Comparison of ENCODE assay signal across 20 cellular contexts in the genomic region with DNA sequence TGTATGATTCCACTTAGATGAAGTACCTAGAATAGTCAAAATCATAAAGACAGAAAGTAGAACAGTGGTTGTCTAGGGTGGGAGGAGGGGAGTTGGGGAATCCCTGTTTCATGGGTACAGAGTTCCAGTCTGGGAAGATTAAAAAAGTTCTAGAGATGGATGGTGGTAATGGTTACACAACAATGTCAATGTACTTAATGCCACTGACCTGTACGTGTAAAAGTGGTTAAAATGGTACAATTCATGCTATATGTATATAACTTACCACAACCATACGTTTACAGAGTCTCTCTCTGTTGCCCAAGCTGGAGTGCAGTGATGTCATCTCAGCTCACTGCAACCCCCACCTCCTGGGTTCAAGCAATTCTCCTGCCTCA. TPM values are rescaled to one million over a fixed set of nuclear protein-coding genes. Genes with fewer than 3 reads are reported as not detected.
A peak's percentile ranks its signal among the peaks of the same experiment; 100 is the strongest.
DNase-seq lines count a peak whose midpoint lies in the region; ATAC-seq, FAIRE-seq and TF ChIP-seq lines count a peak whose summit lies in the region.
"Had no signal": no experiment of that assay in that cellular context is flagged by ENCODE, and none has a peak within 500 bp of the region (broad histone marks: within the 10 kb centered on the region; RNA-seq: fewer than 3 reads in every experiment).

No MANE protein-coding gene starts in this region.

- H3K4me3 ChIP-seq in HepG2 (replicated peaks in 1 of 3; ENCODE audit: insufficient read depth in 1 of 3, low read depth in 2 of 3, low read length in 3 of 3) (no peak overlapping the region), lower lobe of right lung (no peak overlapping the region), uterus (no peak overlapping the region)
- H3K4me3 ChIP-seq: BLaER1 treated with 17β-estradiol and CSF1 and Interleukin-3, amounts not matched to agents 10 nM and 100 nM; GM23248 had no signal

- ATAC-seq in activated T-cell treated with anti-CD3 and anti-CD28 coated beads, Interleukin-2, amount 50 U/mL, for 72 hours (replicated peaks in 1 of 2), result no peak
- ATAC-seq in HepG2 (no peak), GM19452 (IDR thresholded peaks at IDR 0.05; ENCODE audit: unreplicated experiment) (no peak), lower lobe of right lung (no peak)
- ATAC-seq: HCT116 had no signal

- no peaks in the 10 kb centered on the region for H3K9me3 ChIP-seq in HepG2 (ENCODE audit: low read length)
- H3K9me3 ChIP-seq in lower lobe of right lung, result no peaks in the 10 kb centered on the region
- no peaks in the 10 kb centered on the region for H3K9me3 ChIP-seq in uterus
- H3K9me3 ChIP-seq: BLaER1 treated with 17β-estradiol and CSF1 and Interleukin-3, amounts not matched to agents 10 nM and 100 nM had no signal

- H2AFZ ChIP-seq in HepG2 (ENCODE audit: low read length), result no peak overlapping the region
- H2AFZ ChIP-seq: GM23248 had no signal

- no peak overlapping the region for H3K4me2 ChIP-seq in HepG2 (ENCODE audit: low read depth, low read length)
- H3K4me2 ChIP-seq: BLaER1 treated with 17β-estradiol and CSF1 and Interleukin-3, amounts not matched to agents 10 nM and 100 nM had no signal

- no TSS peak for BruUV-seq in HepG2 (replicated peaks; lab: Mats Ljungman, UMichigan)

- H3K36me3 ChIP-seq in HepG2 (replicated peaks in 1 of 2; ENCODE audit: control insufficient read depth in 1 of 2, insufficient read depth in 2 of 2, low read length in 2 of 2) (no peaks in the 10 kb centered on the region), lower lobe of right lung (no peaks in the 10 kb centered on the region), uterus (no peaks in the 10 kb centered on the region)
- H3K36me3 ChIP-seq: BLaER1 treated with 17β-estradiol and CSF1 and Interleukin-3, amounts not matched to agents 10 nM and 100 nM had no signal

- H3K27me3 ChIP-seq in HepG2 (ENCODE audit: control insufficient read depth in 1 of 2, insufficient read depth in 2 of 2, low read length in 2 of 2) (no peaks in the 10 kb centered on the region), lower lobe of right lung (ENCODE audit: low read depth) (no peaks in the 10 kb centered on the region), uterus (no peaks in the 10 kb centered on the region)

- DNase-seq in activated T-cell treated with anti-CD3 and anti-CD28 coated beads, Interleukin-2, amount 50 U/mL, for 72 hours, result no peak
- DNase-seq in activated T-cell treated with anti-CD3 and anti-CD28 coated beads, Interleukin-2, amount 50 U/mL, for 24 hours, result no peak
- DNase-seq in HepG2 (ENCODE audit: low spot score), result no peak
- DNase-seq in lower lobe of right lung, result no peak
- no peak for DNase-seq in uterus
- DNase-seq: 8988T; ACHN; CD4-positive, CD25-positive, alpha-beta regulatory T cell; DMS153; DMS79 treated with DMSO at 0.1 percent for 48 hours; EL; GM23248 had no signal

- H3K27ac Mint-ChIP-seq in activated T-cell treated with anti-CD3 and anti-CD28 coated beads, Interleukin-2, amount 50 U/mL, for 72 hours, result peak overlapping the region; percentile 5
- no peak overlapping the region for H3K27ac Mint-ChIP-seq in activated T-cell treated with anti-CD3 and anti-CD28 coated beads, Interleukin-2, amount 50 U/mL, for 24 hours

- peaks cover 74% of the 10 kb centered on the region for H3K4me1 Mint-ChIP-seq in activated T-cell treated with anti-CD3 and anti-CD28 coated beads, Interleukin-2, amount 50 U/mL, for 72 hours (ENCODE audit: low read depth)
- H3K4me1 Mint-ChIP-seq in activated T-cell treated with anti-CD3 and anti-CD28 coated beads, Interleukin-2, amount 50 U/mL, for 24 hours (ENCODE audit: low read depth), result peaks cover 83% of the 10 kb centered on the region

- H3K27ac ChIP-seq in VCaP, result peak overlapping the region; percentile 41
- H3K27ac ChIP-seq in HepG2 (ENCODE audit: extremely low read length, insufficient read depth, low read length), result no peak overlapping the region
- H3K27ac ChIP-seq in lower lobe of right lung, result no peak overlapping the region
- no peak overlapping the region for H3K27ac ChIP-seq in uterus
- H3K27ac ChIP-seq: BLaER1 treated with 17β-estradiol and CSF1 and Interleukin-3, amounts not matched to agents 10 nM and 100 nM; GM23248 had no signal

- H3K4me1 ChIP-seq in HepG2 (ENCODE audit: insufficient read depth, low read length), result peaks cover 86% of the 10 kb centered on the region
- peaks cover 15% of the 10 kb centered on the region for H3K4me1 ChIP-seq in lower lobe of right lung
- no peaks in the 10 kb centered on the region for H3K4me1 ChIP-seq in uterus

- H4K20me1 ChIP-seq in HepG2 (ENCODE audit: insufficient read depth, low read length), result peaks cover 18% of the 10 kb centered on the region

- in situ Hi-C loops in HepG2 (cut with HindIII; ENCODE audit: extremely low pct_ligation_motif_present, low pct_unique_long_range_greater_than_20kb), result no loop called here

- CTCF ChIA-PET in HepG2 (lab: Yijun Ruan, JAX; ENCODE audit: low intra/inter-chr PET ratio, low total read pairs), result no interaction called here

- FAIRE-seq in HepG2 (lab: Jason Lieb, UNC), result peak; percentile 62
- FAIRE-seq: D721Med, G401.6, GM12891, H54 had no signal

- WGBS in HepG2 (ENCODE audit: low lambda C conversion rate), result 44% methylated on average over 2 of the region's 2 CpGs

- no peaks in the 10 kb centered on the region for H3K36me3 Mint-ChIP-seq in activated T-cell treated with anti-CD3 and anti-CD28 coated beads, Interleukin-2, amount 50 U/mL, for 72 hours (ENCODE audit: insufficient read depth in 2 of 2)
- H3K36me3 Mint-ChIP-seq in activated T-cell treated with anti-CD3 and anti-CD28 coated beads, Interleukin-2, amount 50 U/mL, for 24 hours (ENCODE audit: low read depth), result no peaks in the 10 kb centered on the region

- TF ChIP-seq RAD21 in HepG2 (CRISPR knock-in tag; IDR thresholded peaks at IDR 0.05), result no peak

- no peaks in the 10 kb centered on the region for H3K27me3 Mint-ChIP-seq in activated T-cell treated with anti-CD3 and anti-CD28 coated beads, Interleukin-2, amount 50 U/mL, for 72 hours (ENCODE audit: low read depth)
- H3K27me3 Mint-ChIP-seq in activated T-cell treated with anti-CD3 and anti-CD28 coated beads, Interleukin-2, amount 50 U/mL, for 24 hours, result no peaks in the 10 kb centered on the region
- H3K27me3 Mint-ChIP-seq: CD4-positive, CD25-positive, alpha-beta regulatory T cell had no signal

- peaks cover 48% of the 10 kb centered on the region for H3K79me2 ChIP-seq in HepG2 (ENCODE audit: insufficient read depth, low read length)

- H3K9ac ChIP-seq in HepG2 (ENCODE audit: insufficient read depth, low read depth, low read length), result no peak overlapping the region
- H3K9ac ChIP-seq: BLaER1 treated with 17β-estradiol and CSF1 and Interleukin-3, amounts not matched to agents 10 nM and 100 nM; GM23248 had no signal

- no peaks in the 10 kb centered on the region for H3K9me3 Mint-ChIP-seq in activated T-cell treated with anti-CD3 and anti-CD28 coated beads, Interleukin-2, amount 50 U/mL, for 72 hours
- H3K9me3 Mint-ChIP-seq in activated T-cell treated with anti-CD3 and anti-CD28 coated beads, Interleukin-2, amount 50 U/mL, for 24 hours, result no peaks in the 10 kb centered on the region
- H3K9me3 Mint-ChIP-seq: CD4-positive, CD25-positive, alpha-beta regulatory T cell had no signal

- intact Hi-C loops in HepG2 (cut with micrococcal nuclease; ENCODE audit: unreplicated experiment) (no loop called here), lower lobe of right lung (cut with DNase I) (no loop called here), uterus (cut with DNase I; ENCODE audit: low total_unique reads) (no loop called here)

- no peak for TF ChIP-seq POLR2A in HepG2 (IDR thresholded peaks at IDR 0.05; ENCODE audit: insufficient read depth in 1 of 2, low read depth in 2 of 2, low read length in 2 of 2)
- TF ChIP-seq POLR2A in uterus (IDR thresholded peaks at IDR 0.05), result no peak

- TF ChIP-seq CTCF in VCaP (conservative IDR thresholded peaks at IDR 0.05) (no peak), HepG2 (CRISPR knock-in tag; IDR thresholded peaks at IDR 0.05) (no peak), lower lobe of right lung (IDR thresholded peaks at IDR 0.05) (no peak), uterus (IDR thresholded peaks at IDR 0.05) (no peak)

- TF ChIP-seq EP300 in HepG2 (IDR thresholded peaks at IDR 0.05; ENCODE audit: low read depth in 2 of 2, low read length in 2 of 2), result no peak
- no peak for TF ChIP-seq EP300 in HepG2 (CRISPR knock-in tag; IDR thresholded peaks at IDR 0.05; ENCODE audit: borderline replicate concordance)

- peak overlapping the region in 1 of 2 donors; percentile 0 for H3K4me3 Mint-ChIP-seq in activated T-cell treated with anti-CD3 and anti-CD28 coated beads, Interleukin-2, amount 50 U/mL, for 72 hours
- no peak overlapping the region for H3K4me3 Mint-ChIP-seq in activated T-cell treated with anti-CD3 and anti-CD28 coated beads, Interleukin-2, amount 50 U/mL, for 24 hours

- POLR2A ChIA-PET in HepG2 (lab: Yijun Ruan, JAX), result no interaction called here

TF ChIP-seq in HepG2, 621 proteins besides CTCF, POLR2A, EP300 and RAD21 (continues in another document):
- no peak for TF ChIP-seq SNAPC2 (CRISPR knock-in tag; IDR thresholded peaks at IDR 0.05)

RNA-seq across cellular contexts. Expression of a gene that starts 6.5 kb away (rescaled TPM):
- 10 to 100 TPM; 24.9 to 26.3 TPM for total RNA-seq in activated T-cell treated with anti-CD3 and anti-CD28 coated beads, Interleukin-2, amount 50 U/mL, for 72 hours
- total RNA-seq in HepG2 (2016; rRNA removed; fragmentation: Illumina TruSeq; extraction: Trizol) (12.8 and 15.6 TPM in 2 replicates), lower lobe of right lung (17.3 TPM), uterus (10 to 100 TPM in 3 of 4 donors, 1 to 10 TPM in 1; 3.3 to 37.9 (median 15.1) TPM)
- total RNA-seq in HepG2 (2016; cell fraction: cytosol; rRNA removed; fragmentation: Illumina TruSeq; extraction: Trizol; ENCODE audit: low read depth), result 8.9 and 9.3 TPM in 2 replicates
- 14.5 and 15.1 TPM in 2 replicates for total RNA-seq in HepG2 (2016; cell fraction: insoluble cytoplasmic fraction; rRNA removed; fragmentation: Illumina TruSeq; extraction: Trizol)
- total RNA-seq in HepG2 (2016; cell fraction: membrane; rRNA removed; fragmentation: Illumina TruSeq; extraction: Trizol), result 10.0 and 10.3 TPM in 2 replicates
- 9.9 and 12.6 TPM in 2 replicates for total RNA-seq in HepG2 (2016; cell fraction: nucleus; rRNA removed; fragmentation: Illumina TruSeq; extraction: Trizol)
- 3.8 and 4.0 TPM in 2 replicates for polyA plus RNA-seq in HepG2 (2011; rRNA removed)
- polyA plus RNA-seq in HepG2 (2011; cell fraction: cytosol; rRNA removed), result 2.9 and 3.8 TPM in 2 replicates
- polyA plus RNA-seq in HepG2 (2011; cell fraction: nucleus; rRNA removed), result 3.1 and 5.0 TPM in 2 replicates
- 3.3 TPM in 2 replicates for polyA plus RNA-seq in HepG2 (2012)
- 1.5 TPM in 2 replicates for polyA plus RNA-seq in HepG2 (2016; cell fraction: cytosol; fragmentation: Illumina TruSeq; extraction: Trizol; ENCODE audit: low read depth)
- 9.8 and 11.0 TPM in 2 replicates for polyA plus RNA-seq in HepG2 (2016; cell fraction: insoluble cytoplasmic fraction; fragmentation: Illumina TruSeq; extraction: Trizol; ENCODE audit: low read depth)
- 4.1 and 4.6 TPM in 2 replicates for polyA plus RNA-seq in HepG2 (2016; cell fraction: membrane; fragmentation: Illumina TruSeq; extraction: Trizol; ENCODE audit: low read depth)
- polyA plus RNA-seq in HepG2 (2016; cell fraction: nucleus; fragmentation: Illumina TruSeq; extraction: Trizol; ENCODE audit: insufficient read depth, low read depth), result 9.0 and 10.5 TPM in 2 replicates
- 13.9 and 50.6 TPM in 2 replicates for polyA minus RNA-seq in HepG2 (2011; rRNA and poly(A)+ RNA removed; ENCODE audit: low replicate concordance)
- polyA minus RNA-seq in HepG2 (2011; cell fraction: cytosol; rRNA and poly(A)+ RNA removed), result 5.8 and 10.0 TPM in 2 replicates
- polyA minus RNA-seq in HepG2 (2011; cell fraction: nucleus; rRNA and poly(A)+ RNA removed), result 13.1 and 13.9 TPM in 2 replicates
